ENCODE assay signal across 7 cellular contexts in genomic region chr3:97815149-97815917, GRCh38. TPM values are rescaled to one million over a fixed set of nuclear protein-coding genes. Genes with fewer than 3 reads are reported as not detected.
A peak's percentile ranks its signal among the peaks of the same experiment; 100 is the strongest.
DNase-seq lines count a peak whose midpoint lies in the region; ATAC-seq and TF ChIP-seq lines count a peak whose summit lies in the region.

No MANE protein-coding gene starts in this region.

- H3K9me3 Mint-ChIP-seq in activated T-helper 1 cell treated with anti-CD3 and anti-CD28 coated beads, Interleukin-12 subunit alpha, Interleukin-12 subunit beta, Interleukin-2, Interleukin-4 antibody, amounts not matched to agents 30 ng/mL and 10 ng/mL and 1 ng/mL, durations not matched to agents 14 hours and 24 hours and 36 hours = no peaks in the 10 kb centered on the region

- H3K27ac Mint-ChIP-seq in activated T-helper 1 cell treated with anti-CD3 and anti-CD28 coated beads, Interleukin-12 subunit alpha, Interleukin-12 subunit beta, Interleukin-2, Interleukin-4 antibody, amounts not matched to agents 30 ng/mL and 10 ng/mL and 1 ng/mL, durations not matched to agents 14 hours and 24 hours and 36 hours = peak overlapping the region; percentile 63

- in situ Hi-C loops in G401 (cut with HindIII; ENCODE audit: low sequenced_read_pairs) (no loop called here), GM13976 (cut with MboI; ENCODE audit: low sequenced_read_pairs, unreplicated experiment) (no loop called here)

- DNase-seq in HT1080 (ENCODE audit: low read depth) (peak; percentile 85), G401 (ENCODE audit: low spot score) (no peak), GM13976 (ENCODE audit: low spot score) (no peak)
- peak; percentile 43 for DNase-seq in activated T-helper 1 cell treated with anti-CD3 and anti-CD28 coated beads, Interleukin-12 subunit alpha, Interleukin-12 subunit beta, Interleukin-2, Interleukin-4 antibody, amounts not matched to agents 30 ng/mL and 10 ng/mL and 1 ng/mL, durations not matched to agents 14 hours and 24 hours and 36 hours (ENCODE audit: low spot score)
- DNase-seq in stimulated activated CD4-positive, alpha-beta T cell treated with anti-CD3 and anti-CD28 coated beads, Interleukin-1b, Interleukin-23, amount 100 ng/mL, for 48 hours = peak; percentile 54

- TF ChIP-seq CTCF in GM13976 (IDR thresholded peaks at IDR 0.05; ENCODE audit: borderline replicate concordance, control extremely low read depth, extremely low read depth, insufficient read depth, missing control alignments) = no peak

- peaks cover 8% of the 10 kb centered on the region for H3K27me3 Mint-ChIP-seq in activated T-helper 1 cell treated with anti-CD3 and anti-CD28 coated beads, Interleukin-12 subunit alpha, Interleukin-12 subunit beta, Interleukin-2, Interleukin-4 antibody, amounts not matched to agents 30 ng/mL and 10 ng/mL and 1 ng/mL, durations not matched to agents 14 hours and 24 hours and 36 hours (ENCODE audit: insufficient read depth)

- H3K36me3 Mint-ChIP-seq in activated T-helper 1 cell treated with anti-CD3 and anti-CD28 coated beads, Interleukin-12 subunit alpha, Interleukin-12 subunit beta, Interleukin-2, Interleukin-4 antibody, amounts not matched to agents 30 ng/mL and 10 ng/mL and 1 ng/mL, durations not matched to agents 14 hours and 24 hours and 36 hours (ENCODE audit: low read depth) = no peaks in the 10 kb centered on the region

- intact Hi-C loops in activated T-helper 1 cell treated with anti-CD3 and anti-CD28 coated beads, Interleukin-12 subunit alpha, Interleukin-12 subunit beta, Interleukin-2, Interleukin-4 antibody, amounts not matched to agents 30 ng/mL and 10 ng/mL and 1 ng/mL, durations not matched to agents 14 hours and 24 hours and 36 hours (cut with micrococcal nuclease) = loop anchor here (1.0 kb wide), 1 partner anchor 57 kb away; no protein-coding TSS in a partner anchor

- H3K4me3 Mint-ChIP-seq in activated T-helper 1 cell treated with anti-CD3 and anti-CD28 coated beads, Interleukin-12 subunit alpha, Interleukin-12 subunit beta, Interleukin-2, Interleukin-4 antibody, amounts not matched to agents 30 ng/mL and 10 ng/mL and 1 ng/mL, durations not matched to agents 14 hours and 24 hours and 36 hours = no peak overlapping the region

- H3K4me1 Mint-ChIP-seq in activated T-helper 1 cell treated with anti-CD3 and anti-CD28 coated beads, Interleukin-12 subunit alpha, Interleukin-12 subunit beta, Interleukin-2, Interleukin-4 antibody, amounts not matched to agents 30 ng/mL and 10 ng/mL and 1 ng/mL, durations not matched to agents 14 hours and 24 hours and 36 hours (ENCODE audit: low read depth) = peaks cover 21% of the 10 kb centered on the region

- ATAC-seq in GM18868 (IDR thresholded peaks at IDR 0.05; ENCODE audit: unreplicated experiment) = peak; percentile 71
- ATAC-seq in GM21367 (IDR thresholded peaks at IDR 0.05; ENCODE audit: unreplicated experiment) = no peak

RNA-seq across cellular contexts. Expression of gene CRYBG3, which starts 6.5 kb away (rescaled TPM):
- total RNA-seq in HT1080 (2014; rRNA removed; shearing (Covaris generic)) = 10.9 and 12.4 TPM in 2 replicates
- polyA plus RNA-seq in HT1080 (2015; cell fraction: cytosol; rRNA removed) = 4.7 and 5.0 TPM in 2 replicates
- polyA plus RNA-seq in HT1080 (2015; cell fraction: nucleus; rRNA removed) = 15.3 and 16.2 TPM in 2 replicates
- 6.5 and 6.8 TPM in 2 replicates for total RNA-seq in activated T-helper 1 cell treated with anti-CD3 and anti-CD28 coated beads, Interleukin-12 subunit alpha, Interleukin-12 subunit beta, Interleukin-2, Interleukin-4 antibody, amounts not matched to agents 30 ng/mL and 10 ng/mL and 1 ng/mL, durations not matched to agents 14 hours and 24 hours and 36 hours
- total RNA-seq in G401 (2014; rRNA removed; shearing (Covaris generic)) = 0.17 TPM in 1 of 2 replicates, not detected in the other

RNA-seq across cellular contexts. Expression of gene ARL6, which starts 50.8 kb away (rescaled TPM):
- total RNA-seq in HT1080 (2014; rRNA removed; shearing (Covaris generic)) = 7.3 and 8.3 TPM in 2 replicates
- 6.6 and 11.4 TPM in 2 replicates for polyA plus RNA-seq in HT1080 (2015; cell fraction: cytosol; rRNA removed)
- polyA plus RNA-seq in HT1080 (2015; cell fraction: nucleus; rRNA removed) = 8.7 and 12.1 TPM in 2 replicates
- 5.9 and 6.2 TPM in 2 replicates for total RNA-seq in activated T-helper 1 cell treated with anti-CD3 and anti-CD28 coated beads, Interleukin-12 subunit alpha, Interleukin-12 subunit beta, Interleukin-2, Interleukin-4 antibody, amounts not matched to agents 30 ng/mL and 10 ng/mL and 1 ng/mL, durations not matched to agents 14 hours and 24 hours and 36 hours
- 2.0 and 3.0 TPM in 2 replicates for total RNA-seq in G401 (2014; rRNA removed; shearing (Covaris generic))

Comparison
In these comparisons a context has a peak if more than half of its experiments do, and no peak if none do; other contexts are left out.
1. DNase-seq: peak in HT1080 (single experiment), activated T-helper 1 cell treated with anti-CD3 and anti-CD28 coated beads, Interleukin-12 subunit alpha, Interleukin-12 subunit beta, Interleukin-2, Interleukin-4 antibody, amounts not matched to agents 30 ng/mL and 10 ng/mL and 1 ng/mL, durations not matched to agents 14 hours and 24 hours and 36 hours (single experiment) and stimulated activated CD4-positive, alpha-beta T cell treated with anti-CD3 and anti-CD28 coated beads, Interleukin-1b, Interleukin-23, amount 100 ng/mL, for 48 hours (single experiment); none in G401 (single experiment) and GM13976 (single experiment).